In the genomic region with DNA sequence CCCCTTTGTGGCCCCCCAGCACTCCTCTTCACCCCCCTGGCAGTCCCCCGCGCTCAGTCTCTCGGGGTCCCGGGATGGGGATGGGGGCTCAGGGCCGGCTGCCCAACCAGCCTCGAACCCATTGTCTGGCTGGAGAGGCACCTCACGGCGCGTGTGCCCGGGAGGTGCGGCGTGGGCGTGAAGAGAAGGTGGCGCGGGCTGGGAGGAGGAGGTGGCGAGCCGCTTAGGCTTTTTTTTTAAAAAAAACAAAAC, we compare ENCODE assay signal across 8 cellular contexts. TPM values are rescaled to one million over a fixed set of nuclear protein-coding genes. Genes with fewer than 3 reads are reported as not detected.
DNase-seq lines count a peak whose midpoint lies in the region; ATAC-seq, FAIRE-seq and TF ChIP-seq lines count a peak whose summit lies in the region.

No MANE protein-coding gene starts in this region.

- BruUV-seq in endothelial cell of umbilical vein (replicated peaks; lab: Mats Ljungman, UMichigan) = no TSS peak

- ATAC-seq in GM21360 (IDR thresholded peaks at IDR 0.05; ENCODE audit: unreplicated experiment) (peak; percentile 9), naive B cell (ENCODE audit: low read depth in 2 of 2) (peak in 1 of 2 donors; percentile 14), GM19452 (IDR thresholded peaks at IDR 0.05; ENCODE audit: unreplicated experiment) (no peak)

- FAIRE-seq in endothelial cell of umbilical vein (lab: Jason Lieb, UNC) = no peak

- no peaks in the 10 kb centered on the region; the same call in 1 of the 2 replicates for H3K9me3 ChIP-seq in AG04450 (ENCODE audit: control insufficient read depth, insufficient read depth, low read length)
- no peaks in the 10 kb centered on the region for H3K9me3 ChIP-seq in OCI-LY3 (ENCODE audit: insufficient read depth, low read length)
- no peaks in the 10 kb centered on the region for H3K9me3 ChIP-seq in endothelial cell of umbilical vein (replicated peaks; ENCODE audit: control insufficient read depth, insufficient read depth, low read length)

- H4K20me1 ChIP-seq in OCI-LY3 (ENCODE audit: insufficient read depth, low read length) (no peaks in the 10 kb centered on the region), endothelial cell of umbilical vein (replicated peaks; ENCODE audit: control insufficient read depth, extremely low read depth, insufficient read depth, low read length) (no peaks in the 10 kb centered on the region)

- dilution Hi-C loops in endothelial cell of umbilical vein (cut with MboI; ENCODE audit: extremely low pct_ligation_motif_present, low sequenced_read_pairs) = no loop called here

- POLR2A ChIA-PET in AG04450 (lab: Yijun Ruan, JAX) = interaction anchor here (0.9 kb wide), 1 partner anchor 18 kb away, joined by 4 read pairs; no protein-coding TSS in a partner anchor
- POLR2A ChIA-PET in endothelial cell of umbilical vein (lab: Charles Lee) = interaction anchor here (2.0 kb wide), 1 partner anchor 160 kb away, joined by 5 read pairs; the partner anchor contains the start of gene STAM2

- DNase-seq in AG04450 (ENCODE audit: low read depth, low spot score) (no peak), endothelial cell of umbilical vein (ENCODE audit: low read depth, low spot score) (no peak), naive B cell (peak; percentile 1), LoVo (ENCODE audit: low spot score) (no peak), occipital lobe (lab: John Stamatoyannopoulos, UW) (no peak)

- H3K4me2 ChIP-seq in OCI-LY3 (ENCODE audit: low read length) = peak overlapping the region; percentile 58
- peak overlapping the region; percentile 81 for H3K4me2 ChIP-seq in endothelial cell of umbilical vein (ENCODE audit: insufficient read depth, low read length)

- H3K4me3 ChIP-seq in AG04450 (ENCODE audit: low read depth, low read length) (peak overlapping the region; percentile 88), OCI-LY3 (ENCODE audit: low read length) (peak overlapping the region; percentile 80), endothelial cell of umbilical vein (replicated peaks in 1 of 3; ENCODE audit: insufficient read depth in 1 of 3, low read depth in 1 of 3, low read length in 3 of 3) (peak overlapping the region; percentile 81 to 96 (median 95))

- H3K27ac Mint-ChIP-seq in naive B cell = no peak overlapping the region

- H3K79me2 ChIP-seq in OCI-LY3 (ENCODE audit: low read length) (no peaks in the 10 kb centered on the region), endothelial cell of umbilical vein (ENCODE audit: control insufficient read depth, insufficient read depth, low read length) (peaks cover 49% of the 10 kb centered on the region)

- H3K9me1 ChIP-seq in endothelial cell of umbilical vein (replicated peaks; ENCODE audit: control insufficient read depth, extremely low read depth, insufficient read depth, low read length) = no peaks in the 10 kb centered on the region

- TF ChIP-seq CTCF in AG04450 (IDR thresholded peaks at IDR 0.05; ENCODE audit: low read depth, low read length) = no peak
- TF ChIP-seq CTCF in OCI-LY3 (IDR thresholded peaks at IDR 0.05; ENCODE audit: low read depth, low read length) = no peak
- no peak for TF ChIP-seq CTCF in endothelial cell of umbilical vein (IDR thresholded peaks at IDR 0.05; ENCODE audit: extremely low read depth in 1 of 2, insufficient read depth in 1 of 2, low read depth in 1 of 2, low read length in 2 of 2)

- H3K27me3 ChIP-seq in AG04450 (ENCODE audit: control insufficient read depth, insufficient read depth, low read length) = no peaks in the 10 kb centered on the region
- no peaks in the 10 kb centered on the region for H3K27me3 ChIP-seq in OCI-LY3 (ENCODE audit: low read depth, low read length)
- no peaks in the 10 kb centered on the region for H3K27me3 ChIP-seq in endothelial cell of umbilical vein (ENCODE audit: control insufficient read depth in 2 of 2, insufficient read depth in 2 of 2, low read length in 2 of 2)

- no peaks in the 10 kb centered on the region for H3K4me1 ChIP-seq in OCI-LY3 (ENCODE audit: low read length)
- H3K4me1 ChIP-seq in endothelial cell of umbilical vein (ENCODE audit: control insufficient read depth, extremely low read depth, insufficient read depth, low read length) = peaks cover 16% of the 10 kb centered on the region

- no peaks in the 10 kb centered on the region for H3K36me3 Mint-ChIP-seq in naive B cell

- H3K36me3 ChIP-seq in OCI-LY3 (replicated peaks; ENCODE audit: low read depth, low read length) (no peaks in the 10 kb centered on the region), endothelial cell of umbilical vein (ENCODE audit: control insufficient read depth in 2 of 2, extremely low read depth in 1 of 2, insufficient read depth in 2 of 2, low read length in 2 of 2) (no peaks in the 10 kb centered on the region)

- no peaks in the 10 kb centered on the region for H3K9me3 Mint-ChIP-seq in naive B cell

- H3K9ac ChIP-seq in OCI-LY3 (ENCODE audit: low read length) = peak overlapping the region; percentile 63; the same call in 1 of the 2 replicates
- peak overlapping the region; percentile 78 for H3K9ac ChIP-seq in endothelial cell of umbilical vein (replicated peaks; ENCODE audit: extremely low read depth, insufficient read depth, low read length)

- H3K27me3 Mint-ChIP-seq in naive B cell = peaks cover 12 to 41% (median 24%) of the 10 kb centered on the region in 3 donors

- intact Hi-C loops in endothelial cell of umbilical vein (cut with micrococcal nuclease) = loop anchor here (1.0 to 10.0 kb wide), 9 partner anchors 69 to 299 kb away; partner anchors contain the start of gene STAM2

- H3K27ac ChIP-seq in AG04450 (ENCODE audit: low read depth, low read length) = no peak overlapping the region
- no peak overlapping the region for H3K27ac ChIP-seq in OCI-LY3 (ENCODE audit: low read length)
- peak overlapping the region; percentile 32 for H3K27ac ChIP-seq in endothelial cell of umbilical vein (ENCODE audit: insufficient read depth, low read depth, low read length)

- H2AFZ ChIP-seq in OCI-LY3 (ENCODE audit: low read depth, low read length) (no peak overlapping the region), endothelial cell of umbilical vein (ENCODE audit: low read depth, low read length) (peak overlapping the region; percentile 96)

- H3K4me3 Mint-ChIP-seq in naive B cell = peak overlapping the region; percentile 74 to 92 (median 88)

- CTCF ChIA-PET in AG04450 (lab: Charles Lee) (interaction anchor here (0.7 to 3.4 kb wide), 3 partner anchors 198 to 300 kb away, joined by 3 to 19 read pairs (median 10); no protein-coding TSS in a partner anchor), endothelial cell of umbilical vein (lab: Charles Lee) (interaction anchor here (0.5 to 3.2 kb wide), 12 partner anchors 17 to 300 kb away, joined by 3 to 21 read pairs (median 4); no protein-coding TSS in a partner anchor)

- peaks cover 13 to 20% (median 16%) of the 10 kb centered on the region in 3 donors for H3K4me1 Mint-ChIP-seq in naive B cell

- no peak for TF ChIP-seq POLR2A in endothelial cell of umbilical vein (IDR thresholded peaks at IDR 0.05; ENCODE audit: low read depth, low read length)

TF ChIP-seq in endothelial cell of umbilical vein, 7 proteins besides CTCF, POLR2A, EP300 and RAD21:
- no peak for TF ChIP-seq JUN (IDR thresholded peaks at IDR 0.05; ENCODE audit: borderline replicate concordance, insufficient read depth, insufficient read length, low read depth)
- no peak for TF ChIP-seq FOS (IDR thresholded peaks at IDR 0.05; ENCODE audit: borderline replicate concordance, insufficient read depth, low read length)
- TF ChIP-seq MAX (IDR thresholded peaks at IDR 0.05; ENCODE audit: insufficient read depth, insufficient read length) = no peak
- TF ChIP-seq POLR2AphosphoS5 (IDR thresholded peaks at IDR 0.05; ENCODE audit: insufficient read depth, low read depth, low read length) = no peak
- TF ChIP-seq GATA2 (IDR thresholded peaks at IDR 0.05; ENCODE audit: insufficient read depth, insufficient read length, low read depth, low read length) = no peak
- TF ChIP-seq MYC (IDR thresholded peaks at IDR 0.05; ENCODE audit: low read depth, low read length) = no peak
- TF ChIP-seq EZH2 (IDR thresholded peaks at IDR 0.05; ENCODE audit: borderline replicate concordance, low read depth, low read length, severe bottlenecking) = no peak

RNA-seq across cellular contexts. Expression of gene FMNL2, which starts 0.8 kb away (rescaled TPM):
- polyA plus RNA-seq in AG04450 (2011; rRNA removed) (16.2 and 22.0 TPM in 2 replicates), endothelial cell of umbilical vein (6.3 and 8.3 TPM in 2 replicates), naive B cell (ENCODE audit: low read depth in 6 of 6) (1 to 10 TPM in 1 of 6 donors, under 1 TPM in 5; 0.08 to 1.4 (median 0.61) TPM)
- 8.3 and 14.9 TPM in 2 replicates for polyA minus RNA-seq in AG04450 (2011; rRNA and poly(A)+ RNA removed)
- total RNA-seq in endothelial cell of umbilical vein (25.5 and 28.0 TPM in 2 replicates), occipital lobe (114 TPM)
- 7.7 and 9.2 TPM in 2 replicates for polyA plus RNA-seq in endothelial cell of umbilical vein (2011; cell fraction: cytosol; rRNA removed)
- polyA plus RNA-seq in endothelial cell of umbilical vein (2011; cell fraction: nucleus; rRNA removed) = 35.8 and 42.3 TPM in 2 replicates
- polyA plus RNA-seq in endothelial cell of umbilical vein (2012) = 36.7 and 40.5 TPM in 2 replicates
- polyA minus RNA-seq in endothelial cell of umbilical vein = 15.3 and 16.3 TPM in 2 replicates
- polyA minus RNA-seq in endothelial cell of umbilical vein (2011; cell fraction: cytosol; rRNA and poly(A)+ RNA removed) = 4.5 TPM
- polyA minus RNA-seq in endothelial cell of umbilical vein (2011; cell fraction: nucleus; rRNA and poly(A)+ RNA removed) = 35.5 and 50.4 TPM in 2 replicates
